In genomic region chr12:107332726-107333125, GRCh38 we compare ENCODE assay signal across 29 cellular contexts.
"Had no signal": no experiment of that assay in that cellular context is flagged by ENCODE, and none has a peak within 500 bp of the region (broad histone marks: within the 10 kb centered on the region; RNA-seq: fewer than 3 reads in every experiment).

No MANE protein-coding gene starts in this region.

- DNase-seq: activated CD4-positive, alpha-beta T cell treated with anti-CD3 and anti-CD28 coated beads for 48 hours; activated CD4-positive, alpha-beta T cell treated with anti-CD3 and anti-CD28 coated beads, Interleukin-2, amount 50 U/mL, for 48 hours; activated CD8-positive, alpha-beta memory T cell treated with anti-CD3 and anti-CD28 coated beads, Interleukin-2, amount 50 U/mL, for 48 hours; activated T-cell treated with anti-CD3 and anti-CD28 coated beads, Interleukin-2, amount 50 U/mL, for 24 hours; dorsolateral prefrontal cortex; effector memory CD8-positive, alpha-beta T cell; foreskin fibroblast; head of caudate nucleus; hippocampal formation; kidney; left colon; mammary epithelial cell; naive B cell; nucleus accumbens; stimulated activated CD4-positive, alpha-beta T cell treated with anti-CD3 and anti-CD28 coated beads, Interleukin-15, amount 100 ng/mL, for 24 hours; stimulated activated CD4-positive, alpha-beta T cell treated with anti-CD3 and anti-CD28 coated beads, Interleukin-2, amount 100 ng/mL, for 24 hours; stimulated activated naive CD4-positive, alpha-beta T cell; T-cell; testis; transverse colon; uterus had no signal

- H3K9me3 Mint-ChIP-seq: brain; effector memory CD8-positive, alpha-beta T cell; mesothelial cell of epicardium had no signal

- H3K27me3 ChIP-seq: ascending aorta, cardiac muscle cell, right atrium auricular region, testis, transverse colon, uterus had no signal

- H3K9me3 ChIP-seq: ascending aorta, right atrium auricular region, testis, transverse colon, uterus had no signal

- H3K4me1 Mint-ChIP-seq: mesothelial cell of epicardium, naive B cell had no signal

- H3K36me3 Mint-ChIP-seq: brain, mesothelial cell of epicardium, naive B cell had no signal

- H3K36me3 ChIP-seq: ascending aorta, cardiac muscle cell, right atrium auricular region, transverse colon, uterus had no signal

- H3K27ac ChIP-seq: ascending aorta, cardiac muscle cell, coronary artery, dorsolateral prefrontal cortex, right atrium auricular region, testis, transverse colon, uterus, VCaP had no signal

- H3K27me3 Mint-ChIP-seq: activated T-cell treated with anti-CD3 and anti-CD28 coated beads, Interleukin-2, amount 50 U/mL, for 24 hours; effector memory CD8-positive, alpha-beta T cell; T-cell had no signal

- H3K4me1 ChIP-seq: ascending aorta, right atrium auricular region, testis, transverse colon, uterus had no signal

- H3K4me3 ChIP-seq: ascending aorta, cardiac muscle cell, coronary artery, dorsolateral prefrontal cortex, right atrium auricular region, testis, transverse colon, uterus had no signal

- ATAC-seq: activated naive CD4-positive, alpha-beta T cell treated with anti-CD3 and anti-CD28 coated beads, Interleukin-2, amount 50 U/mL, for 72 hours; effector memory CD8-positive, alpha-beta T cell; left colon; T-cell had no signal

- H3K27ac Mint-ChIP-seq: activated T-cell treated with anti-CD3 and anti-CD28 coated beads, Interleukin-2, amount 50 U/mL, for 24 hours; mesothelial cell of epicardium had no signal

- H3K4me3 Mint-ChIP-seq: activated T-cell treated with anti-CD3 and anti-CD28 coated beads, Interleukin-2, amount 50 U/mL, for 24 hours; brain; effector memory CD8-positive, alpha-beta T cell; mesothelial cell of epicardium; naive B cell; T-cell had no signal
